In genomic region chr12:103965590-103966407, GRCh38 we compare ENCODE assay signal across 8 cellular contexts. TPM values are rescaled to one million over a fixed set of nuclear protein-coding genes. Genes with fewer than 3 reads are reported as not detected.
DNase-seq lines count a peak whose midpoint lies in the region; ATAC-seq and TF ChIP-seq lines count a peak whose summit lies in the region.

TDG (plus strand) TSS chr12:103965872; CDS start chr12:103966038, 166 bp downstream.

- peaks cover 74% of the 10 kb centered on the region for H3K79me2 ChIP-seq in PC-3 (ENCODE audit: low read length)

- H3K27me3 ChIP-seq in PC-3 (ENCODE audit: low read length): no peaks in the 10 kb centered on the region
- no peaks in the 10 kb centered on the region for H3K27me3 ChIP-seq in mucosa of rectum (ENCODE audit: control insufficient read depth in 2 of 2, insufficient read depth in 2 of 2, low read length in 2 of 2)

- POLR2A ChIA-PET in PC-3 (lab: Charles Lee; ENCODE audit: unreplicated experiment): interaction anchor here (0.6 to 1.3 kb wide), 5 partner anchors 9 to 1116 kb away, joined by 3 to 8 read pairs (median 5); partner anchors contain the start of genes HSP90B1 and NFYB

- H4K20me1 ChIP-seq in PC-3 (ENCODE audit: low read length): peaks cover 30% of the 10 kb centered on the region; the same call in 1 of the 2 replicates

- H3K36me3 ChIP-seq in PC-3 (ENCODE audit: low read depth, low read length) (peaks cover 2% of the 10 kb centered on the region; the same call in 1 of the 2 replicates), mucosa of rectum (ENCODE audit: control insufficient read depth in 2 of 2, insufficient read depth in 2 of 2, low read length in 2 of 2) (peaks cover 3 to 7% of the 10 kb centered on the region in 2 donors)

- no peak for TF ChIP-seq EP300 in Ishikawa (IDR thresholded peaks at IDR 0.05; ENCODE audit: borderline replicate concordance)

- H3K4me1 ChIP-seq in PC-3 (ENCODE audit: insufficient read depth, low read length): peaks cover 36% of the 10 kb centered on the region
- H3K4me1 ChIP-seq in mucosa of rectum (ENCODE audit: control insufficient read depth in 2 of 2, insufficient read depth in 2 of 2, low read length in 2 of 2): peaks cover 9 to 13% of the 10 kb centered on the region in 2 donors

- peak within 1 kb of the TSS; percentile 94 for H3K9ac ChIP-seq in PC-3 (ENCODE audit: low read length)
- H3K9ac ChIP-seq in mucosa of rectum (ENCODE audit: low read depth in 1 of 2, low read length in 2 of 2): peak within 1 kb of the TSS; percentile 91 to 100

- no peak for TF ChIP-seq RAD21 in Ishikawa (IDR thresholded peaks at IDR 0.05; ENCODE audit: low read depth)

- DNase-seq in DMS153 (lab: John Stamatoyannopoulos, UW) (peak; percentile 97), PC-3 (peak; percentile 99), epithelial cell of proximal tubule (ENCODE audit: low read depth) (peak; percentile 72)
- peak; percentile 91 for DNase-seq in activated T-cell treated with anti-CD3 and anti-CD28 coated beads, Interleukin-2, amount 50 U/mL, for 1 hour
- peak; percentile 98 for DNase-seq in stimulated activated CD8-positive, alpha-beta memory T cell treated with anti-CD3 and anti-CD28 coated beads, Interleukin-4, amount 100 ng/mL, for 48 hours

- CTCF ChIA-PET in PC-3 (lab: Charles Lee): interaction anchor here (0.5 kb wide), 1 partner anchor 1126 kb away, joined by 4 read pairs; no protein-coding TSS in a partner anchor

- H3K4me3 ChIP-seq in PC-3 (ENCODE audit: low read length): peak within 1 kb of the TSS; percentile 91
- H3K4me3 ChIP-seq in epithelial cell of proximal tubule (ENCODE audit: low read depth, low read length): peak within 1 kb of the TSS; percentile 77
- peak within 1 kb of the TSS; percentile 100 for H3K4me3 ChIP-seq in mucosa of rectum (ENCODE audit: low read length in 2 of 2)

- ATAC-seq in GM21576 (IDR thresholded peaks at IDR 0.05; ENCODE audit: unreplicated experiment) (peak; percentile 93), PC-3 (peak; percentile 95)

- H3K9me3 ChIP-seq in PC-3 (ENCODE audit: low read length) (no peaks in the 10 kb centered on the region), mucosa of rectum (ENCODE audit: control insufficient read depth in 2 of 2, low read length in 2 of 2) (no peaks in the 10 kb centered on the region)

- H3K9me2 ChIP-seq in PC-3 (replicated peaks; ENCODE audit: low read length): no peaks in the 10 kb centered on the region

- BruUV-seq in PC-3 (replicated peaks; lab: Mats Ljungman, UMichigan): no TSS peak

- H3K4me2 ChIP-seq in PC-3 (ENCODE audit: low read length): peak within 1 kb of the TSS; percentile 97

- H3F3A ChIP-seq in PC-3 (ENCODE audit: low read length, unreplicated experiment): no peaks in the 10 kb centered on the region

- TF ChIP-seq CTCF in PC-3 (conservative IDR thresholded peaks at IDR 0.05; ENCODE audit: low read depth, low read length) (no peak), epithelial cell of proximal tubule (conservative IDR thresholded peaks at IDR 0.05; ENCODE audit: low read depth, low read length) (peak; percentile 23)

- H2AFZ ChIP-seq in PC-3 (ENCODE audit: low read length): peak within 1 kb of the TSS; percentile 93

- intact Hi-C loops in PC-3 (cut with micrococcal nuclease): loop anchor here (1.0 to 10.0 kb wide), 4 partner anchors 8 to 1139 kb away; partner anchors contain the start of gene WASHC4

- H3K27ac ChIP-seq in PC-3 (ENCODE audit: low read length): peak within 1 kb of the TSS; percentile 72
- H3K27ac ChIP-seq in mucosa of rectum (ENCODE audit: low read depth in 2 of 2, low read length in 2 of 2): peak within 1 kb of the TSS; percentile 93 to 96

TF ChIP-seq in Ishikawa, 13 proteins besides CTCF, POLR2A, EP300 and RAD21:
- peak; percentile 80 for TF ChIP-seq TAF1 (IDR thresholded peaks at IDR 0.05; ENCODE audit: low read depth)
- TF ChIP-seq MAX (IDR thresholded peaks at IDR 0.05): peak; percentile 82
- TF ChIP-seq ZBTB7A (IDR thresholded peaks at IDR 0.05; ENCODE audit: low read depth): peak; percentile 78; the same call in 1 of the 2 replicates
- TF ChIP-seq FOXM1 (IDR thresholded peaks at IDR 0.05; ENCODE audit: borderline replicate concordance, low read depth): no peak
- peak; percentile 81 for TF ChIP-seq NFIC (IDR thresholded peaks at IDR 0.05)
- TF ChIP-seq YY1 (IDR thresholded peaks at IDR 0.05; ENCODE audit: low read depth): 0 out of 2 replicates have a peak, but pooled peaks have one; percentile 22
- peak; percentile 99 for TF ChIP-seq USF1 (IDR thresholded peaks at IDR 0.05)
- no peak for TF ChIP-seq REST (IDR thresholded peaks at IDR 0.05; ENCODE audit: low read depth)
- peak; percentile 37; the same call in 1 of the 2 replicates for TF ChIP-seq EGR1 (IDR thresholded peaks at IDR 0.05)
- no peak for TF ChIP-seq TEAD4 (IDR thresholded peaks at IDR 0.05)
- TF ChIP-seq CEBPB (IDR thresholded peaks at IDR 0.05): no peak
- peak; percentile 44 for TF ChIP-seq TCF12 (IDR thresholded peaks at IDR 0.05; ENCODE audit: low read depth)
TF ChIP-seq in Ishikawa: peak in this region for 8.

RNA-seq across cellular contexts. Expression of gene TDG, which starts in this region (rescaled TPM):
- total RNA-seq in PC-3 (2014; rRNA removed) (35.0 and 45.6 TPM in 2 replicates), epithelial cell of proximal tubule (18.9 and 29.4 TPM in 2 replicates)

Comparison
In these comparisons a context has a peak if more than half of its experiments do, and no peak if none do; other contexts are left out.
1. Peak in every context shown above with its lines: DNase-seq, ATAC-seq, H3K4me3 ChIP-seq and H3K27ac ChIP-seq.